ENCODE assay signal across 8 cellular contexts in the genomic region with DNA sequence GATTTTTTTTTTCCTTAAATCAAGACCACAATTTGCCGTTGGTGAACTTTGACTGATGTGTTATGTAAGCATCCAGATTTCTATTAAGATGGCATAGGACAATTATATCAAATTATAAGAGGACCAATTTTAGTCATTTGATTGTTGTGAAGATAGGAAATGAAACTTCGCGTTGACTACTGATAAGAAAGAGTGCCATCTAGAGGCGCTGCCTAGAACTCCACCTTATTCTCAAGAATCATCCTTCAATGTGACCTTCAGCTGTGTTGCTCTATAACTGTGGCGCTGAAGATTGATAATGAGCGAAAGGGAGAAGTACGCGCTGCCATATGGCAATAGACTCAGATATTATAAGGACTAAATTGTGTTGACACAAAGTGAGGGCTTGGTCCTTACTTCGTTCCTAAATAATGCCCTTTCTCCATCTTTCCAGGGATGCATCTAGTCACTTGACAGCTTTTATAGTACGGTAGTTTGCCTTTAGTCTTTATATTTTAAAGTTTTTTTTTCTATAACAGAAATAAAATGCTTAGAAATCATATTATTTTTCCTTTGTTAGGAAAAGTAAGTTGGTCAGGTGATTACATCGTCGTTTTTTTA.
DNase-seq lines count a peak whose midpoint lies in the region; ATAC-seq, FAIRE-seq and TF ChIP-seq lines count a peak whose summit lies in the region.

No MANE protein-coding gene starts in this region.

- no peaks in the 10 kb centered on the region for H3K36me3 ChIP-seq in smooth muscle cell (ENCODE audit: low read depth)

- H3K4me3 ChIP-seq in smooth muscle cell = no peak overlapping the region

- peak; percentile 0 for DNase-seq in activated gamma-delta T cell treated with anti-CD3 and anti-CD28 coated beads, Interleukin-2, amount 50 U/mL, for 16 hours (ENCODE audit: low read depth)
- DNase-seq in activated gamma-delta T cell (lab: John Stamatoyannopoulos, UW) (no peak), NCI-H2227 treated with DMSO at 0.1 percent for 48 hours (lab: John Stamatoyannopoulos, UW) (peak; percentile 50), head of caudate nucleus (peak in 38 of 42 donors; percentile 10 to 88 (median 67)), smooth muscle cell (lab: John Stamatoyannopoulos, UW; ENCODE audit: unreplicated experiment) (no peak), GM12892 (ENCODE audit: insufficient read length) (no peak)
- peak; percentile 31 to 56 for DNase-seq in activated CD4-positive, alpha-beta T cell treated with anti-CD3 and anti-CD28 coated beads, Interleukin-2, amount 50 U/mL, for 48 hours

- no peak overlapping the region for H3K27ac ChIP-seq in smooth muscle cell (ENCODE audit: low read depth)

- no peak overlapping the region for H2AFZ ChIP-seq in smooth muscle cell (ENCODE audit: low read depth)

- H3F3A ChIP-seq in smooth muscle cell (ENCODE audit: low read depth) = no peaks in the 10 kb centered on the region

- intact Hi-C loops in head of caudate nucleus (cut with DNase I) = no loop called here

- no peaks in the 10 kb centered on the region for H4K20me1 ChIP-seq in smooth muscle cell (ENCODE audit: low read depth)

- 24% methylated on average over 12 of the region's 12 CpGs for WGBS in smooth muscle cell (ENCODE audit: low lambda C conversion rate)

- H3K4me1 ChIP-seq in smooth muscle cell (ENCODE audit: low read depth) = no peaks in the 10 kb centered on the region

- no peaks in the 10 kb centered on the region for H3K79me2 ChIP-seq in smooth muscle cell (ENCODE audit: low read depth)

- no peak for FAIRE-seq in GM12892 (lab: Jason Lieb, UNC)

- TF ChIP-seq POLR2A in GM12892 (IDR thresholded peaks at IDR 0.05; ENCODE audit: low read depth, low read length) = no peak

- no peaks in the 10 kb centered on the region for H3K9me3 ChIP-seq in smooth muscle cell (replicated peaks; ENCODE audit: low read depth)

- TF ChIP-seq CTCF in smooth muscle cell (IDR thresholded peaks at IDR 0.05; ENCODE audit: borderline replicate concordance, insufficient read depth, poor library complexity, severe bottlenecking) = peak; percentile 84

- H3K9ac ChIP-seq in smooth muscle cell (ENCODE audit: low read depth) = no peak overlapping the region

- H3K27me3 ChIP-seq in smooth muscle cell (ENCODE audit: low read depth) = peaks cover 12% of the 10 kb centered on the region

- ATAC-seq in HG02885 (IDR thresholded peaks at IDR 0.05; ENCODE audit: poor library complexity, unreplicated experiment) = peak; percentile 89

- H3K4me2 ChIP-seq in smooth muscle cell = no peak overlapping the region

Comparison
In these comparisons a context has a peak if more than half of its experiments do, and no peak if none do; other contexts are left out.
1. DNase-seq: peak in activated gamma-delta T cell treated with anti-CD3 and anti-CD28 coated beads, Interleukin-2, amount 50 U/mL, for 16 hours (single experiment), NCI-H2227 treated with DMSO at 0.1 percent for 48 hours (single experiment), activated CD4-positive, alpha-beta T cell treated with anti-CD3 and anti-CD28 coated beads, Interleukin-2, amount 50 U/mL, for 48 hours (2 of 2) and head of caudate nucleus (38 of 42); none in activated gamma-delta T cell (single experiment), smooth muscle cell (single experiment) and GM12892 (single experiment).